8 cellular contexts compared by ENCODE assay signal in genomic region chr1:94061513-94062443, GRCh38. TPM values are rescaled to one million over a fixed set of nuclear protein-coding genes. Genes with fewer than 3 reads are reported as not detected.
DNase-seq lines count a peak whose midpoint lies in the region; FAIRE-seq and TF ChIP-seq lines count a peak whose summit lies in the region.

No MANE protein-coding gene starts in this region.

- DNase-seq in A172 (ENCODE audit: low spot score) (peak; percentile 75), HFF-Myc (ENCODE audit: extremely low read depth, low read depth) (peak; percentile 72), MM.1S (peak; percentile 14), T1000 (lab: John Stamatoyannopoulos, UW) (peak; percentile 30), H1 (ENCODE audit: low read depth in 1 of 2, low spot score in 2 of 2) (peak in 1 of 2 experiments; percentile 79), mesendoderm (peak; percentile 86), tibial nerve (ENCODE audit: low spot score in 2 of 2) (peak; percentile 56 to 86)

- no peak overlapping the region for H2BK20ac ChIP-seq in H1 (ENCODE audit: low read length)

- 31% methylated on average over 5 of the region's 5 CpGs; no CpG with 5 or more reads in 1 of the 2 experiments for WGBS in H1 (ENCODE audit: extremely low coverage in 1 of 2, insufficient coverage in 1 of 2, insufficient read length in 1 of 2, insufficient replicate concordance in 2 of 2, low coverage in 1 of 2, low lambda C conversion rate in 2 of 2, missing lambda C conversion rate in 1 of 2), 2 experiments
- WGBS in mesendoderm (ENCODE audit: extremely low coverage, insufficient coverage, low lambda C conversion rate): no CpG with 5 or more reads among the region's 5 CpGs
- 18 to 20% methylated on average over 5 of the region's 5 CpGs for WGBS in tibial nerve, 2 donors

- no peak overlapping the region for H3K18ac ChIP-seq in H1 (ENCODE audit: extremely low read depth, low read length)
- peak overlapping the region; percentile 51 for H3K18ac ChIP-seq in mesendoderm (ENCODE audit: low read length)

- H4K8ac ChIP-seq in H1 (ENCODE audit: extremely low read depth, insufficient read depth, low read length) (no peak overlapping the region), mesendoderm (ENCODE audit: low read depth, low read length) (no peak overlapping the region)

- no peak overlapping the region for H3K27ac ChIP-seq in MM.1S (ENCODE audit: low read length)
- H3K27ac ChIP-seq in H1 (ENCODE audit: low read depth, low read length): no peak overlapping the region
- H3K27ac ChIP-seq in mesendoderm (ENCODE audit: low read depth, low read length): no peak overlapping the region
- peak overlapping the region in 1 of 4 donors; percentile 5 for H3K27ac ChIP-seq in tibial nerve

- H3K79me1 ChIP-seq in H1 (ENCODE audit: low read depth, low read length) (no peaks in the 10 kb centered on the region), mesendoderm (ENCODE audit: low read length) (no peaks in the 10 kb centered on the region)

- H4K20me1 ChIP-seq in MM.1S (ENCODE audit: insufficient read depth, low read length) (no peaks in the 10 kb centered on the region), H1 (replicated peaks in 1 of 2; ENCODE audit: control insufficient read depth in 1 of 2, insufficient read depth in 2 of 2, low read length in 2 of 2) (no peaks in the 10 kb centered on the region)

- FAIRE-seq in H1 (lab: Jason Lieb, UNC): peak; percentile 98

- H2BK120ac ChIP-seq in H1 (replicated peaks; ENCODE audit: low read depth, low read length) (no peak overlapping the region), mesendoderm (ENCODE audit: low read depth, low read length) (no peak overlapping the region)

- no peaks in the 10 kb centered on the region for H3K79me2 ChIP-seq in MM.1S (ENCODE audit: low read length)
- H3K79me2 ChIP-seq in H1 (ENCODE audit: control insufficient read depth in 1 of 2, insufficient read depth in 2 of 2, low read length in 2 of 2): no peaks in the 10 kb centered on the region
- H3K79me2 ChIP-seq in mesendoderm (ENCODE audit: control insufficient read depth, insufficient read depth, low read length): no peaks in the 10 kb centered on the region

- no peak overlapping the region for H3K14ac ChIP-seq in H1 (ENCODE audit: insufficient read length)

- H3K9me3 ChIP-seq in MM.1S (replicated peaks; ENCODE audit: insufficient read depth, low read length) (no peaks in the 10 kb centered on the region), H1 (ENCODE audit: insufficient read depth in 2 of 2, low read depth in 1 of 2, low read length in 1 of 2) (no peaks in the 10 kb centered on the region), tibial nerve (no peaks in the 10 kb centered on the region)

- H2BK15ac ChIP-seq in H1 (ENCODE audit: low read length) (no peak overlapping the region), mesendoderm (replicated peaks; ENCODE audit: low read depth) (no peak overlapping the region)

- H3K36me3 ChIP-seq in MM.1S (replicated peaks; ENCODE audit: insufficient read depth, low read length) (no peaks in the 10 kb centered on the region), H1 (ENCODE audit: control insufficient read depth in 2 of 4, insufficient read depth in 4 of 4, low read length in 3 of 4) (no peaks in the 10 kb centered on the region), mesendoderm (ENCODE audit: control insufficient read depth, insufficient read depth, low read length) (no peaks in the 10 kb centered on the region), tibial nerve (no peaks in the 10 kb centered on the region)

- H3K9me2 ChIP-seq in MM.1S (replicated peaks; ENCODE audit: insufficient read depth, low read length): no peaks in the 10 kb centered on the region

- H2BK12ac ChIP-seq in H1 (ENCODE audit: low read depth, low read length): no peak overlapping the region

- CTCF ChIA-PET in H1 (lab: Charles Lee; ENCODE audit: partially characterized antibody): interaction anchor here (0.8 to 14.4 kb wide), 44 partner anchors 9 to 301 kb away, joined by 3 to 410 read pairs (median 4); partner anchors contain the start of genes ABCA4 and ARHGAP29

- H3K4me3 ChIP-seq in HFF-Myc (replicated peaks; ENCODE audit: low read depth, low read length): no peak overlapping the region
- H3K4me3 ChIP-seq in MM.1S (ENCODE audit: low read length): no peak overlapping the region
- H3K4me3 ChIP-seq in H1 (ENCODE audit: extremely low read depth in 1 of 4, insufficient read depth in 2 of 4, low read depth in 3 of 4, low read length in 4 of 4): no peak overlapping the region
- no peak overlapping the region for H3K4me3 ChIP-seq in mesendoderm (ENCODE audit: low read length)
- H3K4me3 ChIP-seq in tibial nerve: no peak overlapping the region

- H3K9ac ChIP-seq in MM.1S (ENCODE audit: low read length) (no peak overlapping the region), H1 (replicated peaks in 1 of 4; ENCODE audit: extremely low read depth in 1 of 4, low read depth in 3 of 4, low read length in 3 of 4) (no peak overlapping the region), mesendoderm (ENCODE audit: low read length) (no peak overlapping the region)

- H3K4me2 ChIP-seq in MM.1S (ENCODE audit: low read depth, low read length): no peak overlapping the region
- H3K4me2 ChIP-seq in H1 (ENCODE audit: insufficient read depth in 1 of 2, low read depth in 2 of 2, low read length in 2 of 2): no peak overlapping the region
- H3K4me2 ChIP-seq in mesendoderm (ENCODE audit: low read length): no peak overlapping the region

- H3K4ac ChIP-seq in H1 (replicated peaks; ENCODE audit: insufficient read length, low read depth, low read length) (no peak overlapping the region), mesendoderm (ENCODE audit: low read depth, low read length) (peak overlapping the region; percentile 22)

- H3K56ac ChIP-seq in H1 (replicated peaks; ENCODE audit: insufficient read length, low read depth, low read length) (no peak overlapping the region), mesendoderm (ENCODE audit: low read length) (no peak overlapping the region)

- POLR2A ChIA-PET in H1 (lab: Charles Lee; ENCODE audit: partially characterized antibody): interaction anchor here (0.7 to 0.9 kb wide), 3 partner anchors 175 to 274 kb away, joined by 3 to 4 read pairs (median 3); partner anchors contain the start of gene ARHGAP29

- H3K23ac ChIP-seq in H1 (ENCODE audit: insufficient read length): no peak overlapping the region
- no peak overlapping the region for H3K23ac ChIP-seq in mesendoderm (ENCODE audit: low read length)

- TF ChIP-seq RAD21 in H1 (IDR thresholded peaks at IDR 0.05 in 1 of 2, conservative IDR thresholded peaks at IDR 0.05 in 1 of 2; ENCODE audit: low read depth in 2 of 2, low read length in 2 of 2): peak; percentile 95 to 96

- TF ChIP-seq POLR2A in H1 (IDR thresholded peaks at IDR 0.05; ENCODE audit: control extremely low read depth in 1 of 2, low read depth in 2 of 2, low read length in 2 of 2): no peak
- no peak for TF ChIP-seq POLR2A in tibial nerve (IDR thresholded peaks at IDR 0.05)

- H2AK5ac ChIP-seq in H1 (ENCODE audit: low read depth, low read length): no peak overlapping the region
- no peak overlapping the region for H2AK5ac ChIP-seq in mesendoderm (ENCODE audit: low read length)

- H3K27me3 ChIP-seq in MM.1S (replicated peaks; ENCODE audit: insufficient read depth, low read length) (no peaks in the 10 kb centered on the region), H1 (replicated peaks in 1 of 4; ENCODE audit: control insufficient read depth in 3 of 4, extremely low read depth in 1 of 4, insufficient read depth in 3 of 4, low read length in 3 of 4) (peaks cover 1 to 17% (median 10%) of the 10 kb centered on the region in 4 experiments; a peak in 6 of 7 replicates), mesendoderm (ENCODE audit: insufficient read depth, low read length, poor library complexity) (no peaks in the 10 kb centered on the region), tibial nerve (no peaks in the 10 kb centered on the region)

- no peak overlapping the region for H4K91ac ChIP-seq in H1 (replicated peaks; ENCODE audit: insufficient read length, low read length)

- H3F3A ChIP-seq in MM.1S (ENCODE audit: insufficient read depth, low read length): no peaks in the 10 kb centered on the region

- H2BK5ac ChIP-seq in H1 (ENCODE audit: low read depth, low read length): no peak overlapping the region
- H2BK5ac ChIP-seq in mesendoderm (ENCODE audit: low read length): no peak overlapping the region

- TF ChIP-seq CTCF in GM12801 (IDR thresholded peaks at IDR 0.05; ENCODE audit: extremely low read depth, insufficient read length) (peak; percentile 5), HFF-Myc (IDR thresholded peaks at IDR 0.05; ENCODE audit: low read depth, low read length, missing control alignments) (peak; percentile 89), MM.1S (IDR thresholded peaks at IDR 0.05; ENCODE audit: low read length) (peak; percentile 56), H1 (IDR thresholded peaks at IDR 0.05; ENCODE audit: control extremely low read depth in 1 of 3, insufficient read depth in 1 of 3, low read depth in 1 of 3, low read length in 3 of 3) (peak; percentile 79 to 95 (median 93)), tibial nerve (IDR thresholded peaks at IDR 0.05) (peak; percentile 70 to 93 (median 90))

- H4K5ac ChIP-seq in H1 (ENCODE audit: insufficient read length, low read depth, low read length): no peak overlapping the region
- no peak overlapping the region for H4K5ac ChIP-seq in mesendoderm (ENCODE audit: low read length)

- no peaks in the 10 kb centered on the region for H3K23me2 ChIP-seq in H1 (ENCODE audit: low read depth, low read length)

- no peak overlapping the region for H2AFZ ChIP-seq in MM.1S (ENCODE audit: low read length)
- no peak overlapping the region for H2AFZ ChIP-seq in H1 (ENCODE audit: low read length)

- no peak for TF ChIP-seq EP300 in H1 (IDR thresholded peaks at IDR 0.05; ENCODE audit: borderline replicate concordance in 1 of 2, low read depth in 2 of 2, low read length in 2 of 2)
- TF ChIP-seq EP300 in tibial nerve (IDR thresholded peaks at IDR 0.05): no peak

- H3K4me1 ChIP-seq in MM.1S (ENCODE audit: low read length) (no peaks in the 10 kb centered on the region), H1 (replicated peaks in 1 of 4; ENCODE audit: control insufficient read depth in 3 of 4, insufficient read depth in 4 of 4, low read length in 3 of 4) (peaks cover 0 to 4% (median 1%) of the 10 kb centered on the region in 4 experiments; a peak in 1 of 7 replicates), mesendoderm (ENCODE audit: control insufficient read depth, low read depth, low read length) (no peaks in the 10 kb centered on the region), tibial nerve (peaks cover 0 to 30% (median 8%) of the 10 kb centered on the region in 4 donors)

RNA-seq across cellular contexts. Expression of gene ABCA4, which starts 59.2 kb away (rescaled TPM):
- total RNA-seq in A172 (2014; rRNA removed; shearing (Covaris generic)): not detected in 2 replicates
- total RNA-seq in H1 (2021; fragmentation: NEBNext Ultra II Directional; extraction: Animal tissue kit (Norgen Biotek cat#: 25700)): not detected in 2 replicates
- polyA plus RNA-seq in H1 (2011; rRNA removed): 0.06 TPM in 2 replicates
- polyA plus RNA-seq in H1 (2011; cell fraction: cytosol; rRNA removed): 0.06 TPM
- polyA plus RNA-seq in H1 (2011; cell fraction: nucleus; rRNA removed): 0.50 TPM
- 0.12 to 0.62 TPM (median 0.24 TPM) in 4 replicates for polyA plus RNA-seq in H1 (2012, experiment 1 of 2)
- polyA plus RNA-seq in H1 (2012, experiment 2 of 2): not detected
- 0.06 TPM for polyA plus RNA-seq in H1 (2013, experiment 1 of 2)
- polyA plus RNA-seq in H1 (2013, experiment 2 of 2): 0.07 TPM
- polyA minus RNA-seq in H1 (2011; rRNA and poly(A)+ RNA removed): 0.02 and 0.03 TPM in 2 replicates
- polyA minus RNA-seq in H1 (2011; cell fraction: cytosol; rRNA and poly(A)+ RNA removed): not detected
- not detected for polyA minus RNA-seq in H1 (2011; cell fraction: nucleus; rRNA and poly(A)+ RNA removed)
- polyA plus RNA-seq in mesendoderm (2013, experiment 1 of 2): 0.17 TPM
- 0.07 TPM for polyA plus RNA-seq in mesendoderm (2013, experiment 2 of 2)
- total RNA-seq in tibial nerve: under 1 TPM in 2 of 4 donors, not detected in 2; 0.20 to 0.21 TPM

Comparison
In these comparisons a context has a peak if more than half of its experiments do, and no peak if none do; other contexts are left out.
1. CTCF ChIP-seq: peak in every context shown above with its lines; median percentile 93 in H1; 90 in tibial nerve; 89 in HFF-Myc; 56 in MM.1S; 5 in GM12801.